In genomic region chr17:75129576-75129975, GRCh38 we compare ENCODE assay signal across 17 cellular contexts. TPM values are rescaled to one million over a fixed set of nuclear protein-coding genes. Genes with fewer than 3 reads are reported as not detected.
A peak's percentile ranks its signal among the peaks of the same experiment; 100 is the strongest.
DNase-seq lines count a peak whose midpoint lies in the region; ATAC-seq and TF ChIP-seq lines count a peak whose summit lies in the region.
"Had no signal": no experiment of that assay in that cellular context is flagged by ENCODE, and none has a peak within 500 bp of the region (broad histone marks: within the 10 kb centered on the region; RNA-seq: fewer than 3 reads in every experiment).

No MANE protein-coding gene starts in this region.

- intact Hi-C loops in activated CD4-positive, alpha-beta T cell treated with anti-CD3 and anti-CD28 coated beads for 36 hours (cut with DNase I, micrococcal nuclease): no loop called here

- peaks cover 20% of the 10 kb centered on the region for H3K36me3 Mint-ChIP-seq in activated CD4-positive, alpha-beta T cell treated with anti-CD3 and anti-CD28 coated beads for 36 hours (ENCODE audit: low read depth)
- peaks cover 2% of the 10 kb centered on the region for H3K36me3 Mint-ChIP-seq in IgD-negative memory B cell
- peaks cover 13% of the 10 kb centered on the region for H3K36me3 Mint-ChIP-seq in activated naive CD8-positive, alpha-beta T cell treated with anti-CD3 and anti-CD28 coated beads, Interleukin-2, amount 50 U/mL, for 24 hours (ENCODE audit: low read depth)

- ATAC-seq in activated CD4-positive, alpha-beta T cell treated with anti-CD3 and anti-CD28 coated beads for 36 hours: no peak
- ATAC-seq in activated naive CD8-positive, alpha-beta T cell treated with anti-CD3 and anti-CD28 coated beads, Interleukin-2, amount 50 U/mL, for 24 hours: no peak
- ATAC-seq: esophagus mucosa, left ventricle myocardium superior had no signal

- no peak overlapping the region for H3K27ac Mint-ChIP-seq in activated CD4-positive, alpha-beta T cell treated with anti-CD3 and anti-CD28 coated beads for 36 hours
- no peak overlapping the region for H3K27ac Mint-ChIP-seq in IgD-negative memory B cell
- H3K27ac Mint-ChIP-seq in activated naive CD8-positive, alpha-beta T cell treated with anti-CD3 and anti-CD28 coated beads, Interleukin-2, amount 50 U/mL, for 24 hours: peak overlapping the region; percentile 56

- H3K4me1 Mint-ChIP-seq in activated CD4-positive, alpha-beta T cell treated with anti-CD3 and anti-CD28 coated beads for 36 hours: peaks cover 27% of the 10 kb centered on the region
- H3K4me1 Mint-ChIP-seq in IgD-negative memory B cell: peaks cover 19 to 34% (median 31%) of the 10 kb centered on the region in 3 donors
- H3K4me1 Mint-ChIP-seq in activated naive CD8-positive, alpha-beta T cell treated with anti-CD3 and anti-CD28 coated beads, Interleukin-2, amount 50 U/mL, for 24 hours: peaks cover 30% of the 10 kb centered on the region

- no peaks in the 10 kb centered on the region for H3K9me3 ChIP-seq in neutrophil
- H3K9me3 ChIP-seq: thyroid gland had no signal

- peaks cover 44 to 52% of the 10 kb centered on the region in 2 experiments for H3K4me1 ChIP-seq in neutrophil (ENCODE audit: control insufficient read depth in 1 of 2, insufficient read depth in 1 of 2, low read depth in 1 of 2, low read length in 1 of 2)

- no peaks in the 10 kb centered on the region for H3K27me3 ChIP-seq in neutrophil
- H3K27me3 ChIP-seq: thyroid gland had no signal

- TF ChIP-seq CTCF in neutrophil (IDR thresholded peaks at IDR 0.05): no peak

- peak overlapping the region; percentile 51 for H3K4me3 Mint-ChIP-seq in activated CD4-positive, alpha-beta T cell treated with anti-CD3 and anti-CD28 coated beads for 36 hours
- H3K4me3 Mint-ChIP-seq in IgD-negative memory B cell: peak overlapping the region; percentile 63 to 99 (median 76)
- H3K4me3 Mint-ChIP-seq in activated naive CD8-positive, alpha-beta T cell treated with anti-CD3 and anti-CD28 coated beads, Interleukin-2, amount 50 U/mL, for 24 hours: peak overlapping the region; percentile 61

- H3K36me3 ChIP-seq in neutrophil: peaks cover 30% of the 10 kb centered on the region

- H3K4me3 ChIP-seq in neutrophil (ENCODE audit: low read depth in 1 of 2, low read length in 1 of 2): no peak overlapping the region
- H3K4me3 ChIP-seq: thyroid gland had no signal

- H3K27me3 Mint-ChIP-seq in activated CD4-positive, alpha-beta T cell treated with anti-CD3 and anti-CD28 coated beads for 36 hours: no peaks in the 10 kb centered on the region
- no peaks in the 10 kb centered on the region for H3K27me3 Mint-ChIP-seq in IgD-negative memory B cell
- H3K27me3 Mint-ChIP-seq in activated naive CD8-positive, alpha-beta T cell treated with anti-CD3 and anti-CD28 coated beads, Interleukin-2, amount 50 U/mL, for 24 hours: no peaks in the 10 kb centered on the region

- DNase-seq in activated CD4-positive, alpha-beta T cell treated with anti-CD3 and anti-CD28 coated beads for 36 hours: no peak
- DNase-seq in activated CD4-positive, alpha-beta T cell treated with anti-CD3 and anti-CD28 coated beads, Interleukin-2, amount 50 U/mL, for 1 hour: no peak
- DNase-seq in activated naive CD8-positive, alpha-beta T cell treated with anti-CD3 and anti-CD28 coated beads, Interleukin-2, amount 50 U/mL, for 24 hours: no peak
- no peak for DNase-seq in retina
- no peak for DNase-seq in NCI-H1694 (lab: John Stamatoyannopoulos, UW)
- DNase-seq in mesenteric fat pad (ENCODE audit: low spot score): no peak
- DNase-seq: amniotic stem cell, hypothalamus, NCI-H1417, NCI-H446 treated with DMSO at 0.1 percent for 48 hours, PC-9, thyroid gland had no signal

- POLR2A ChIA-PET in activated CD4-positive, alpha-beta T cell treated with anti-CD3 and anti-CD28 coated beads for 36 hours (lab: Charles Lee): no interaction called here

- CTCF ChIA-PET in activated CD4-positive, alpha-beta T cell treated with anti-CD3 and anti-CD28 coated beads for 36 hours (lab: Charles Lee): interaction anchor here (0.7 to 7.0 kb wide), 8 partner anchors 11 to 168 kb away, joined by 3 to 72 read pairs (median 4); partner anchors contain the start of gene ARMC7

- H3K9me3 Mint-ChIP-seq in activated CD4-positive, alpha-beta T cell treated with anti-CD3 and anti-CD28 coated beads for 36 hours (ENCODE audit: low read depth): no peaks in the 10 kb centered on the region
- no peaks in the 10 kb centered on the region for H3K9me3 Mint-ChIP-seq in IgD-negative memory B cell
- no peaks in the 10 kb centered on the region for H3K9me3 Mint-ChIP-seq in activated naive CD8-positive, alpha-beta T cell treated with anti-CD3 and anti-CD28 coated beads, Interleukin-2, amount 50 U/mL, for 24 hours

- peak overlapping the region; percentile 79 for H3K27ac ChIP-seq in neutrophil
- H3K27ac ChIP-seq: coronary artery, PC-9, thyroid gland had no signal

RNA-seq across cellular contexts. Expression of gene NT5C, which starts 2.0 kb away (rescaled TPM):
- total RNA-seq in activated CD4-positive, alpha-beta T cell treated with anti-CD3 and anti-CD28 coated beads for 36 hours: 10 to 100 TPM; 51.7 to 61.5 TPM
- polyA plus RNA-seq in IgD-negative memory B cell: 150 TPM
- total RNA-seq in mesenteric fat pad: 33.5 TPM

RNA-seq across cellular contexts. Expression of gene ARMC7, which starts 19.8 kb away (rescaled TPM):
- 1 to 10 TPM; 6.7 to 7.7 TPM for total RNA-seq in activated CD4-positive, alpha-beta T cell treated with anti-CD3 and anti-CD28 coated beads for 36 hours
- 4.5 TPM for polyA plus RNA-seq in IgD-negative memory B cell
- total RNA-seq in mesenteric fat pad: 7.9 TPM

RNA-seq across cellular contexts. Expression of gene JPT1, which starts 24.7 kb away (rescaled TPM):
- 100 to 1,000 TPM; 234 to 238 TPM for total RNA-seq in activated CD4-positive, alpha-beta T cell treated with anti-CD3 and anti-CD28 coated beads for 36 hours
- polyA plus RNA-seq in IgD-negative memory B cell: 150 TPM
- total RNA-seq in mesenteric fat pad: 28.6 TPM

RNA-seq across cellular contexts. Expression of gene SLC16A5, which starts 41.8 kb away (rescaled TPM):
- 1 to 10 TPM; 6.0 to 6.5 TPM for total RNA-seq in activated CD4-positive, alpha-beta T cell treated with anti-CD3 and anti-CD28 coated beads for 36 hours
- 3.0 TPM for polyA plus RNA-seq in IgD-negative memory B cell
- total RNA-seq in mesenteric fat pad: 12.3 TPM

RNA-seq across cellular contexts. Expression of gene SUMO2, which starts 53.2 kb away (rescaled TPM):
- 100 to 1,000 TPM; 594 to 727 TPM for total RNA-seq in activated CD4-positive, alpha-beta T cell treated with anti-CD3 and anti-CD28 coated beads for 36 hours
- polyA plus RNA-seq in IgD-negative memory B cell: 391 TPM
- 265 TPM for total RNA-seq in mesenteric fat pad
